ENCODE assay signal across 33 cellular contexts in the genomic region with DNA sequence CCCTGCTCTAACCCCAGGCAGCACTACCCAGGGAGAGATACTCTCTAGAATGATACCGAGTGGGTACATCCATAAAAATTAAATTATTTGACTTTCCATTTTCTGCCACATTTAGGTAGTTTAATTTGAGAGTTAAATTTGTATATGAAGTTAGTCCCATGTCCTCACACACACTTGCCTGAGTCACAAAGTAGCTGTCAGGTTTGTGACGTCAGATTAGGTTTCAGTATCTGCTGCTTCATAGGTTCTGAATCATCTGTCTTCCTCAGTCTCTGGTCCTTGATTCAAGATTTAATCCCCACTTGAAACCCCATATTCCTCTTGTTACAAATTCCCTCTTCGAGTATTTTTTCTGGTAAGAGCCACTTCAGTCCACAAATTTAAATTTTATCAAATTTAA.
"Had no signal": no experiment of that assay in that cellular context is flagged by ENCODE, and none has a peak within 500 bp of the region (broad histone marks: within the 10 kb centered on the region; RNA-seq: fewer than 3 reads in every experiment).

No MANE protein-coding gene starts in this region.

- H3K27me3 ChIP-seq: adrenal gland, body of pancreas, brain microvascular endothelial cell had no signal

- DNase-seq: activated B cell treated with CpG ODN at 0.5 μM for 24 hours; activated CD4-positive, alpha-beta memory T cell treated with anti-CD3 and anti-CD28 coated beads for 36 hours; activated CD4-positive, alpha-beta T cell treated with anti-CD3 and anti-CD28 coated beads for 4 hours; activated CD4-positive, alpha-beta T cell treated with anti-CD3 and anti-CD28 coated beads, Interleukin-2, amount 10 ng/mL, durations not matched to agents 24 days and 14 days; activated CD4-positive, alpha-beta T cell treated with anti-CD3 and anti-CD28 coated beads, Interleukin-2, amount 50 U/mL, for 1 hour; activated CD4-positive, alpha-beta T cell treated with anti-CD3 and anti-CD28 coated beads, Interleukin-2, amount 50 U/mL, for 4 hours; activated CD4-positive, CD25-positive, alpha-beta regulatory T cell treated with anti-CD3 and anti-CD28 coated beads, Interleukin-2, amount 50 U/mL, for 72 hours; activated CD8-positive, alpha-beta memory T cell treated with anti-CD3 and anti-CD28 coated beads, Interleukin-2, amount 50 U/mL, for 4 hours; activated CD8-positive, alpha-beta T cell treated with anti-CD3 and anti-CD28 coated beads for 36 hours; activated effector memory CD4-positive, alpha-beta T cell treated with anti-CD3 and anti-CD28 coated beads, Interleukin-2, amount 50 U/mL, for 16 hours; activated gamma-delta T cell treated with Interleukin-2 at 50 U/mL for 16 hours; activated naive CD4-positive, alpha-beta T cell; activated naive CD4-positive, alpha-beta T cell treated with anti-CD3 and anti-CD28 coated beads for 36 hours; activated naive CD4-positive, alpha-beta T cell treated with anti-CD3 and anti-CD28 coated beads, Interleukin-2, amount 50 U/mL, for 16 hours; activated naive CD8-positive, alpha-beta T cell treated with anti-CD3 and anti-CD28 coated beads for 36 hours; activated T-cell treated with anti-CD3 and anti-CD28 coated beads for 4 hours; activated T-cell treated with anti-CD3 and anti-CD28 coated beads, Interleukin-2, amount 50 U/mL, for 1 hour; activated T-cell treated with anti-CD3 and anti-CD28 coated beads, Interleukin-2, amount 50 U/mL, for 4 hours; activated T-cell treated with anti-CD3 and anti-CD28 coated beads, Interleukin-2, amount 50 U/mL, for 72 hours; adrenal gland; amniotic stem cell; aorta; body of pancreas; brain microvascular endothelial cell; central memory CD4-positive, alpha-beta T cell; T-helper 2 cell; T-helper 9 cell had no signal

- FAIRE-seq: astrocyte, colon, TTC549 had no signal

- H3K4me1 ChIP-seq: adrenal gland, body of pancreas had no signal

- H3K9me3 ChIP-seq: adrenal gland, body of pancreas had no signal

- H3K27ac ChIP-seq: adrenal gland, body of pancreas, brain microvascular endothelial cell, VCaP had no signal

- ATAC-seq: activated CD8-positive, alpha-beta T cell treated with anti-CD3 and anti-CD28 coated beads for 36 hours; activated naive CD4-positive, alpha-beta T cell treated with anti-CD3 and anti-CD28 coated beads, Interleukin-2, amount 50 U/mL, for 72 hours; activated T-cell treated with anti-CD3 and anti-CD28 coated beads, Interleukin-2, amount 50 U/mL, for 4 hours; activated T-cell treated with anti-CD3 and anti-CD28 coated beads, Interleukin-2, amount 50 U/mL, for 72 hours; activated T-helper 17 cell treated with anti-CD3 and anti-CD28 coated beads, Interleukin-2, amount 50 U/mL, for 72 hours; body of pancreas had no signal

- H3K4me3 ChIP-seq: adrenal gland, body of pancreas had no signal

- H3K36me3 ChIP-seq: adrenal gland, brain microvascular endothelial cell had no signal
